Comparison of ENCODE assay signal across 1 cellular context in the genomic region with DNA sequence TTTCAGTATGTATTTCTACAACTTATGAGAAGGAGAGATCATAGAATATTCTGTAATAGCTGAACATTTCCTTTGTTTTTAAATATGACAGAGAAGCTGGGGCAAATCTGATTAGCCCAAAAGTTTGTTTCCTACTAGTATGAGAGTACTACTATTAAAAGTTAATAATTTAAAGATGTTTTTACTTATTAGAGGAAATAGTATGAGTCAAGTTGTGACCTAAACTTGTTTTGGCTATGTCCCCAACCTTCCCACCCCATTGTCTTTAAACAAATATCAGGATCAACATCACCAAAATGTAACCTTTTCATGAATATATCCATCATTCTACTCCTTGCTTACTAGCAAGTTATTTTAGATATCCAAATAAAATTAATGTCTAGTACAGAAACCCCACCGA.
TF ChIP-seq lines count a peak whose summit lies in the region.

No MANE protein-coding gene starts in this region.

TF ChIP-seq in endothelial cell of umbilical vein, 7 proteins besides CTCF, POLR2A, EP300 and RAD21:
- TF ChIP-seq GATA2 (IDR thresholded peaks at IDR 0.05; ENCODE audit: insufficient read depth, insufficient read length, low read depth, low read length) (no peak), FOS (IDR thresholded peaks at IDR 0.05; ENCODE audit: borderline replicate concordance, insufficient read depth, low read length) (no peak), EZH2 (IDR thresholded peaks at IDR 0.05; ENCODE audit: borderline replicate concordance, low read depth, low read length, severe bottlenecking) (no peak), JUN (IDR thresholded peaks at IDR 0.05; ENCODE audit: borderline replicate concordance, insufficient read depth, insufficient read length, low read depth) (no peak), MYC (IDR thresholded peaks at IDR 0.05; ENCODE audit: low read depth, low read length) (no peak), POLR2AphosphoS5 (IDR thresholded peaks at IDR 0.05; ENCODE audit: insufficient read depth, low read depth, low read length) (no peak)
- TF ChIP-seq, protein P1, sequence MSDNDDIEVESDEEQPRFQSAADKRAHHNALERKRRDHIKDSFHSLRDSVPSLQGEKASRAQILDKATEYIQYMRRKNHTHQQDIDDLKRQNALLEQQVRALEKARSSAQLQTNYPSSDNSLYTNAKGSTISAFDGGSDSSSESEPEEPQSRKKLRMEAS (IDR thresholded peaks at IDR 0.05; ENCODE audit: insufficient read depth, insufficient read length): no peak
